In the genomic region with DNA sequence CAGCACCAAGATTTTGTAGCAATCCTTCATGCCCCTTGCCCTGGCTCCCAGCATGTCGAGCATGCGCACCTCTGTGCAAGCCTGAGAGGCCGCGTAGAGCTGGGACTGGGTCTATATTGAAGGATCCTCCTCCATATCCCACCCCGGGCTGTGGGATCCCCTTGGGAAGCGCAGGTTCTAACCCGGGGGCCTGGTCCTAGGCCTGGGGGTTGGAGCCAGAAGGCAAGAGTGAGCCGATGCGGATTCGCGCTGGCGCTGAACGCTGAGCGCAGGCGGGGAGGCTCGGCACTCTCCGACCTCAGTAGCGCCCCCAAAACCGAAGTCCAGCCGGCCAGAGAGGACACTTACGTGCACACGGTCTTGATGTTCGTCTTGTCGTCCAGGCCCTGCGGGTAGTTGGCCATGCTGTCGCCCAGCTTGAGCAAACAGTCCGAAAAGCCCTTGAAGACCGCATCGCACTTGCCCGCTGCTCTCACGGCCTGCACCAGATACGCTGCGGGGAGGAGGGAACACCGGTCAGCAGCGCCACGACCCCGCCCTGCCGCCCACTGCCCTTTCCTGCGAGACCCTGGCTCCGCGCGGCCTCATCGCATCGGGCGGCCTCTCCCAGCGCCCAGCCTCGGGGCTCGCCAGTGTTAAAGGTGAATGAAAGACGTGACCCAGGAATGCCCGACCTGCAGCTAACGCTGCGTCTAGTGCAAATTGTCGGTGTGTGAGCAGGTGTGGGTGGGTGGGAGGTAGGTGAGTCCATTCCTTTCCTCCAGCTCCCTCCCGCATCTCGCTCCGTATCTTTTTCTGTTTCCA, we compare ENCODE assay signal across 10 cellular contexts. TPM values are rescaled to one million over a fixed set of nuclear protein-coding genes. Genes with fewer than 3 reads are reported as not detected.
DNase-seq lines count a peak whose midpoint lies in the region; ATAC-seq lines count a peak whose summit lies in the region.
"Had no signal": no experiment of that assay in that cellular context is flagged by ENCODE, and none has a peak within 500 bp of the region (broad histone marks: within the 10 kb centered on the region; RNA-seq: fewer than 3 reads in every experiment).

No MANE protein-coding gene starts in this region.

- H3K27me3 Mint-ChIP-seq in activated naive CD8-positive, alpha-beta T cell treated with anti-CD3 and anti-CD28 coated beads, Interleukin-2, amount 50 U/mL, for 24 hours, result peaks cover 92% of the 10 kb centered on the region
- H3K27me3 Mint-ChIP-seq in stimulated activated naive CD8-positive, alpha-beta T cell treated with anti-CD3 and anti-CD28 coated beads, Interleukin-15, Interleukin-2, amounts not matched to agents 100 ng/mL and 50 ng/mL, for 24 hours, result peaks cover 90% of the 10 kb centered on the region

- intact Hi-C loops in sciatic nerve (cut with DNase I), result no loop called here

- peaks cover 16% of the 10 kb centered on the region for H3K36me3 Mint-ChIP-seq in activated naive CD8-positive, alpha-beta T cell treated with anti-CD3 and anti-CD28 coated beads, Interleukin-2, amount 50 U/mL, for 24 hours (ENCODE audit: low read depth)
- peaks cover 6% of the 10 kb centered on the region for H3K36me3 Mint-ChIP-seq in stimulated activated naive CD8-positive, alpha-beta T cell treated with anti-CD3 and anti-CD28 coated beads, Interleukin-15, Interleukin-2, amounts not matched to agents 100 ng/mL and 50 ng/mL, for 24 hours (ENCODE audit: low read depth)

- H3K27ac Mint-ChIP-seq in activated naive CD8-positive, alpha-beta T cell treated with anti-CD3 and anti-CD28 coated beads, Interleukin-2, amount 50 U/mL, for 24 hours, result no peak overlapping the region
- H3K27ac Mint-ChIP-seq in stimulated activated naive CD8-positive, alpha-beta T cell treated with anti-CD3 and anti-CD28 coated beads, Interleukin-15, Interleukin-2, amounts not matched to agents 100 ng/mL and 50 ng/mL, for 24 hours, result peak overlapping the region; percentile 59

- no peaks in the 10 kb centered on the region for H3K9me3 ChIP-seq in iPS-18c (ENCODE audit: control insufficient read depth, insufficient read depth, low read length)

- peaks cover 72% of the 10 kb centered on the region for H3K4me1 Mint-ChIP-seq in activated naive CD8-positive, alpha-beta T cell treated with anti-CD3 and anti-CD28 coated beads, Interleukin-2, amount 50 U/mL, for 24 hours
- peaks cover 75% of the 10 kb centered on the region for H3K4me1 Mint-ChIP-seq in stimulated activated naive CD8-positive, alpha-beta T cell treated with anti-CD3 and anti-CD28 coated beads, Interleukin-15, Interleukin-2, amounts not matched to agents 100 ng/mL and 50 ng/mL, for 24 hours (ENCODE audit: low read depth)

- peak overlapping the region; percentile 76 for H3K4me3 Mint-ChIP-seq in activated naive CD8-positive, alpha-beta T cell treated with anti-CD3 and anti-CD28 coated beads, Interleukin-2, amount 50 U/mL, for 24 hours
- peak overlapping the region; percentile 79 for H3K4me3 Mint-ChIP-seq in stimulated activated naive CD8-positive, alpha-beta T cell treated with anti-CD3 and anti-CD28 coated beads, Interleukin-15, Interleukin-2, amounts not matched to agents 100 ng/mL and 50 ng/mL, for 24 hours

- no peak for ATAC-seq in activated naive CD8-positive, alpha-beta T cell treated with anti-CD3 and anti-CD28 coated beads, Interleukin-2, amount 50 U/mL, for 24 hours
- ATAC-seq in GM21529 (IDR thresholded peaks at IDR 0.05; ENCODE audit: unreplicated experiment), result no peak
- ATAC-seq in sciatic nerve, result no peak

- peak overlapping the region; percentile 63 for H3K4me3 ChIP-seq in iPS-18c (ENCODE audit: insufficient read depth, low read depth, low read length)

- peaks cover 8% of the 10 kb centered on the region for H3K9me3 Mint-ChIP-seq in activated naive CD8-positive, alpha-beta T cell treated with anti-CD3 and anti-CD28 coated beads, Interleukin-2, amount 50 U/mL, for 24 hours
- H3K9me3 Mint-ChIP-seq in stimulated activated naive CD8-positive, alpha-beta T cell treated with anti-CD3 and anti-CD28 coated beads, Interleukin-15, Interleukin-2, amounts not matched to agents 100 ng/mL and 50 ng/mL, for 24 hours, result peaks cover 6% of the 10 kb centered on the region

- DNase-seq in activated CD8-positive, alpha-beta memory T cell treated with anti-CD3 and anti-CD28 coated beads for 24 hours, result peak; percentile 67
- DNase-seq in activated CD8-positive, alpha-beta memory T cell treated with anti-CD3 and anti-CD28 coated beads, Interleukin-2, amount 50 U/mL, for 4 hours, result no peak
- no peak for DNase-seq in activated naive CD8-positive, alpha-beta T cell treated with anti-CD3 and anti-CD28 coated beads, Interleukin-2, amount 50 U/mL, for 24 hours
- no peak for DNase-seq in AML-193 (lab: John Stamatoyannopoulos, UW)
- DNase-seq in sciatic nerve (ENCODE audit: low spot score), result no peak
- DNase-seq: activated effector memory CD4-positive, alpha-beta T cell treated with Interleukin-2 at 50 U/mL for 16 hours had no signal

RNA-seq across cellular contexts. Expression of a gene that starts 4.5 kb away (rescaled TPM):
- 90.1 TPM for total RNA-seq in sciatic nerve
- total RNA-seq: MCF 10A had no signal
